In the genomic region with DNA sequence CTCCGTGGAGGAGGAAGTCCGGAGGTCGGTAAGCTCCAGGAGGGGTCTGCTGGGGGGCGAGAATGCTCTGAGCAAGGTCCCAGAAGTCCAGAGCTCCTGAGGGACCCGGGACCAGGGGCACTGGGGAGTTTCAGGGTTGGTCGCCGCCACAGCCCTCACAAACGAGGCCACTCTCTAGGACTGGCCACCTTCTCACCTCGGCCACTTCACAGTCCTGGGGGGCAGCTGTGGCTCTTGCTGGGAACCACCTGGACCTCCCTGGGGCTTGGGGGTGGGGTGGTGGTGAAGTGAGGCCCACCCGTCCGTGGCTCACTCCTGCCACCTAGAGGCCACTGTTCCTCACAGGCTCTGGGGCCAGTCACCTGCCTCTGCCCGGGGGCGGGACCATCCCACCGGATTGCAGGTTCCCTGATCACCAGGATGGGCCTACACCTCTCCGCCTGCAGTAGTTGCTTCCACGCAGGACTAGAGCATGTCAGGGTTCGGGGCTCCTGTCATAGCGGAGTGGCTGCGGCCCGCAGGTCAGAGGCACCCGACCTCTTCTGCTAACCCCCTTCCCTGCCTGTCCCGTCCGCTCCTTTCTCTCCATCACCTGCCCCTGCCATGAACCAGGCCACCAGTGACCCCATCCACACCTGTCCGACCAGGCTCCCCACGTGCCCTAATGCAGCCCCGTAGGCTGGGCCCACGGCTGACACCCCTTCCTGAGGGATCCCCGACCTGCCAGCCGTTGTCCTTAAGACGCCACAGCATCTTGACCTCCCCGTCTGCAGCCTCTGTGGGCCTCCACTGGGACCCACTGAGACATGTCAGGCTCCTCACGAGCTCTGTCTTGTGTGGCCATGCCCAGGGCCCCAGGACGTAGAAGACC, we compare ENCODE assay signal across 8 cellular contexts. TPM values are rescaled to one million over a fixed set of nuclear protein-coding genes. Genes with fewer than 3 reads are reported as not detected.
DNase-seq lines count a peak whose midpoint lies in the region; ATAC-seq and TF ChIP-seq lines count a peak whose summit lies in the region.

No MANE protein-coding gene starts in this region.

- H3K9me3 ChIP-seq in BE2C (no peaks in the 10 kb centered on the region), colonic mucosa (no peaks in the 10 kb centered on the region)

- no peaks in the 10 kb centered on the region for H3K36me3 Mint-ChIP-seq in activated CD4-positive, alpha-beta T cell treated with anti-CD3 and anti-CD28 coated beads, Interleukin-2, amount 10 ng/mL, durations not matched to agents 24 days and 14 days (ENCODE audit: low read depth)
- H3K36me3 Mint-ChIP-seq in memory B cell: peaks cover 3% of the 10 kb centered on the region

- no peaks in the 10 kb centered on the region for H3K9me3 Mint-ChIP-seq in activated CD4-positive, alpha-beta T cell treated with anti-CD3 and anti-CD28 coated beads, Interleukin-2, amount 10 ng/mL, durations not matched to agents 24 days and 14 days
- no peaks in the 10 kb centered on the region for H3K9me3 Mint-ChIP-seq in memory B cell

- intact Hi-C loops in activated CD4-positive, alpha-beta T cell treated with anti-CD3 and anti-CD28 coated beads, Interleukin-2, amount 10 ng/mL, durations not matched to agents 24 days and 14 days (cut with micrococcal nuclease): loop anchor here (2.0 kb wide), 1 partner anchor 19 kb away; no protein-coding TSS in a partner anchor
- intact Hi-C loops in colonic mucosa (cut with DNase I): no loop called here

- ATAC-seq in GM21825 (IDR thresholded peaks at IDR 0.05; ENCODE audit: unreplicated experiment): peak; percentile 38
- peak; percentile 83 for ATAC-seq in memory B cell (ENCODE audit: low read depth)
- ATAC-seq in GM21526 (IDR thresholded peaks at IDR 0.05; ENCODE audit: low FRiP score, unreplicated experiment): no peak

- H3K27me3 ChIP-seq in BE2C: no peaks in the 10 kb centered on the region
- H3K27me3 ChIP-seq in colonic mucosa: peaks cover 18% of the 10 kb centered on the region

- peak overlapping the region; percentile 80 for H3K4me3 Mint-ChIP-seq in activated CD4-positive, alpha-beta T cell treated with anti-CD3 and anti-CD28 coated beads, Interleukin-2, amount 10 ng/mL, durations not matched to agents 24 days and 14 days
- H3K4me3 Mint-ChIP-seq in memory B cell: peak overlapping the region; percentile 56

- H3K4me1 ChIP-seq in BE2C: peaks cover 36% of the 10 kb centered on the region
- peaks cover 5% of the 10 kb centered on the region for H3K4me1 ChIP-seq in colonic mucosa

- H3K9ac ChIP-seq in colonic mucosa (ENCODE audit: low read depth in 2 of 2, low read length in 2 of 2): no peak overlapping the region

- no peak overlapping the region for H3K27ac ChIP-seq in colonic mucosa

- H3K4me3 ChIP-seq in BE2C (ENCODE audit: low read depth, low read length) (no peak overlapping the region), colonic mucosa (peak overlapping the region; percentile 1)

- H3K27me3 Mint-ChIP-seq in activated CD4-positive, alpha-beta T cell treated with anti-CD3 and anti-CD28 coated beads, Interleukin-2, amount 10 ng/mL, durations not matched to agents 24 days and 14 days: no peaks in the 10 kb centered on the region
- H3K27me3 Mint-ChIP-seq in memory B cell: peaks cover 15% of the 10 kb centered on the region

- H3K27ac Mint-ChIP-seq in activated CD4-positive, alpha-beta T cell treated with anti-CD3 and anti-CD28 coated beads, Interleukin-2, amount 10 ng/mL, durations not matched to agents 24 days and 14 days: peak overlapping the region; percentile 87
- peak overlapping the region; percentile 82 for H3K27ac Mint-ChIP-seq in memory B cell

- H3K36me3 ChIP-seq in BE2C: no peaks in the 10 kb centered on the region
- H3K36me3 ChIP-seq in colonic mucosa: no peaks in the 10 kb centered on the region

- DNase-seq in BE2C (peak; percentile 93), NCI-H345 (lab: John Stamatoyannopoulos, UW) (peak; percentile 70), colonic mucosa (peak; percentile 83), memory B cell (ENCODE audit: low spot score in 2 of 2) (peak; percentile 77 to 83)
- DNase-seq in activated CD4-positive, alpha-beta T cell treated with anti-CD3 and anti-CD28 coated beads, Interleukin-2, amount 10 ng/mL, durations not matched to agents 24 days and 14 days: peak; percentile 95
- DNase-seq in stimulated activated CD8-positive, alpha-beta memory T cell treated with anti-CD3 and anti-CD28 coated beads, Interleukin-2, amount 100 ng/mL, for 48 hours (ENCODE audit: low read depth in 2 of 2): peak; percentile 80 to 83

- TF ChIP-seq CTCF in BE2C (IDR thresholded peaks at IDR 0.05; ENCODE audit: low read depth, low read length) (peak; percentile 83), colonic mucosa (IDR thresholded peaks at IDR 0.05) (peak; percentile 93)

- H3K4me1 Mint-ChIP-seq in activated CD4-positive, alpha-beta T cell treated with anti-CD3 and anti-CD28 coated beads, Interleukin-2, amount 10 ng/mL, durations not matched to agents 24 days and 14 days: peaks cover 32% of the 10 kb centered on the region
- H3K4me1 Mint-ChIP-seq in memory B cell: peaks cover 21% of the 10 kb centered on the region

RNA-seq across cellular contexts. Expression of a gene that starts 5.1 kb away (rescaled TPM):
- polyA plus RNA-seq in BE2C (2012; ENCODE audit: insufficient read depth, insufficient read length, low read depth): 202 TPM
- 35.4 and 36.8 TPM in 2 replicates for total RNA-seq in activated CD4-positive, alpha-beta T cell treated with anti-CD3 and anti-CD28 coated beads, Interleukin-2, amount 10 ng/mL, durations not matched to agents 24 days and 14 days
- 10 to 100 TPM in 1 of 2 donors, 1 to 10 TPM in 1; 7.3 to 11.8 TPM for total RNA-seq in colonic mucosa

RNA-seq across cellular contexts. Expression of a gene that starts 8.4 kb away (rescaled TPM):
- polyA plus RNA-seq in BE2C (2012; ENCODE audit: insufficient read depth, insufficient read length, low read depth): 54.0 TPM
- 0.84 and 0.92 TPM in 2 replicates for total RNA-seq in activated CD4-positive, alpha-beta T cell treated with anti-CD3 and anti-CD28 coated beads, Interleukin-2, amount 10 ng/mL, durations not matched to agents 24 days and 14 days
- total RNA-seq in colonic mucosa: 10 to 100 TPM in 1 of 2 donors, 1 to 10 TPM in 1; 8.4 to 26.8 TPM

RNA-seq across cellular contexts. Expression of a gene that starts 21.5 kb away (rescaled TPM):
- polyA plus RNA-seq in BE2C (2012; ENCODE audit: insufficient read depth, insufficient read length, low read depth): 31.1 TPM
- total RNA-seq in activated CD4-positive, alpha-beta T cell treated with anti-CD3 and anti-CD28 coated beads, Interleukin-2, amount 10 ng/mL, durations not matched to agents 24 days and 14 days: 50.0 TPM in 2 replicates
- total RNA-seq in colonic mucosa: 1 to 10 TPM; 3.4 to 4.5 TPM

RNA-seq across cellular contexts. Expression of a gene that starts 21.9 kb away (rescaled TPM):
- polyA plus RNA-seq in BE2C (2012; ENCODE audit: insufficient read depth, insufficient read length, low read depth): 20.3 TPM
- total RNA-seq in activated CD4-positive, alpha-beta T cell treated with anti-CD3 and anti-CD28 coated beads, Interleukin-2, amount 10 ng/mL, durations not matched to agents 24 days and 14 days: 5.5 and 6.8 TPM in 2 replicates
- 1 to 10 TPM in 1 of 2 donors, under 1 TPM in 1; 0.29 to 3.3 TPM for total RNA-seq in colonic mucosa

RNA-seq across cellular contexts. Expression of a gene that starts 22.0 kb away (rescaled TPM):
- 2.7 TPM for polyA plus RNA-seq in BE2C (2012; ENCODE audit: insufficient read depth, insufficient read length, low read depth)
- 0.23 and 0.28 TPM in 2 replicates for total RNA-seq in activated CD4-positive, alpha-beta T cell treated with anti-CD3 and anti-CD28 coated beads, Interleukin-2, amount 10 ng/mL, durations not matched to agents 24 days and 14 days
- under 1 TPM; 0.24 to 0.25 TPM for total RNA-seq in colonic mucosa
